2 cellular contexts compared by ENCODE assay signal in the genomic region with DNA sequence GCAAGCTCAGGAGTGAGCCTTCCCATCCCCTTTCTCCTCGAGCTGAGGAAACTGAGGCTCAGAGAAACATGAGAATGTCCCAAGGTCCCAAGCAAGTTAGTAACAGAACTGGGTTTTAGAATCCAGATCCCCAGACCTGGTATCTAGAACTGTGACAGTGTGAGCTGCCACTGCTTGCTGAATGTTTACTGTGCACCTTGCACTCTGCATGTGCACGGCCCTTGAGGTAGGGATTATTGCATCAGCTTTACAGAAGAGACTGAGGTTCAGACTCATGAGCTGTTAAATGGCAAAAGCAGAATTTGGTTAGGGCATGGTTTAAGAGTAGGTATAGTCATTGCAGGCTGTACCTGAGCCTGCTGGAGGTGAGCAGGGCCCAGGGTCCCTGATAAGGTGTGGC.
TF ChIP-seq lines count a peak whose summit lies in the region.

No MANE protein-coding gene starts in this region.

TF ChIP-seq in H1, 55 proteins besides CTCF, POLR2A, EP300 and RAD21 (continued from another document):
- TF ChIP-seq, protein P1, sequence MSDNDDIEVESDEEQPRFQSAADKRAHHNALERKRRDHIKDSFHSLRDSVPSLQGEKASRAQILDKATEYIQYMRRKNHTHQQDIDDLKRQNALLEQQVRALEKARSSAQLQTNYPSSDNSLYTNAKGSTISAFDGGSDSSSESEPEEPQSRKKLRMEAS (IDR thresholded peaks at IDR 0.05), result no peak
- TF ChIP-seq HDAC6 (IDR thresholded peaks at IDR 0.05; ENCODE audit: low read depth, low read length) (no peak), EZH2 (IDR thresholded peaks at IDR 0.05; ENCODE audit: low read depth, low read length, severe bottlenecking) (no peak), SP1 (IDR thresholded peaks at IDR 0.05; ENCODE audit: low read depth, low read length) (no peak)

TF ChIP-seq in SK-N-SH, 30 proteins besides CTCF, POLR2A, EP300 and RAD21 (continued from another document):
- TF ChIP-seq JUND (IDR thresholded peaks at IDR 0.05) (no peak), TAF1 (IDR thresholded peaks at IDR 0.05; ENCODE audit: borderline replicate concordance, low read depth, low read length) (no peak), ELF1 (IDR thresholded peaks at IDR 0.05) (no peak), MEF2A (IDR thresholded peaks at IDR 0.05; ENCODE audit: borderline replicate concordance, low read depth) (no peak)
- TF ChIP-seq, protein P2, sequence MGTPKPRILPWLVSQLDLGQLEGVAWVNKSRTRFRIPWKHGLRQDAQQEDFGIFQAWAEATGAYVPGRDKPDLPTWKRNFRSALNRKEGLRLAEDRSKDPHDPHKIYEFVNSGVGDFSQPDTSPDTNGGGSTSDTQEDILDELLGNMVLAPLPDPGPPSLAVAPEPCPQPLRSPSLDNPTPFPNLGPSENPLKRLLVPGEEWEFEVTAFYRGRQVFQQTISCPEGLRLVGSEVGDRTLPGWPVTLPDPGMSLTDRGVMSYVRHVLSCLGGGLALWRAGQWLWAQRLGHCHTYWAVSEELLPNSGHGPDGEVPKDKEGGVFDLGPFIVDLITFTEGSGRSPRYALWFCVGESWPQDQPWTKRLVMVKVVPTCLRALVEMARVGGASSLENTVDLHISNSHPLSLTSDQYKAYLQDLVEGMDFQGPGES (IDR thresholded peaks at IDR 0.05; ENCODE audit: low read depth, low read length), result no peak
TF ChIP-seq in SK-N-SH: peak in this region for 0.
